12 cellular contexts compared by ENCODE assay signal in genomic region chr10:16386855-16387254, GRCh38.
"Had no signal": no experiment of that assay in that cellular context is flagged by ENCODE, and none has a peak within 500 bp of the region (broad histone marks: within the 10 kb centered on the region; RNA-seq: fewer than 3 reads in every experiment).

No MANE protein-coding gene starts in this region.

- H3K4me3 Mint-ChIP-seq: activated CD4-positive, alpha-beta T cell treated with anti-CD3 and anti-CD28 coated beads, Interleukin-2, amount 10 ng/mL, durations not matched to agents 7 days and 5 days; activated naive CD4-positive, alpha-beta T cell treated with anti-CD3 and anti-CD28 coated beads, Interleukin-2, amount 10 ng/mL, durations not matched to agents 7 days and 5 days; neural crest cell; stimulated activated naive CD8-positive, alpha-beta T cell treated with anti-CD3 and anti-CD28 coated beads, Interleukin-15, Interleukin-2, amounts not matched to agents 100 ng/mL and 50 ng/mL, for 24 hours had no signal

- H3K27ac Mint-ChIP-seq: activated CD4-positive, alpha-beta T cell treated with anti-CD3 and anti-CD28 coated beads, Interleukin-2, amount 10 ng/mL, durations not matched to agents 7 days and 5 days; activated naive CD4-positive, alpha-beta T cell treated with anti-CD3 and anti-CD28 coated beads, Interleukin-2, amount 10 ng/mL, durations not matched to agents 7 days and 5 days; activated T-helper 2 cell treated with anti-CD3 and anti-CD28 coated beads, Interferon-gamma antibody, Interleukin-2, Interleukin-4, amounts not matched to agents 10 μg/mL and 5 μg/mL and 100 μg/mL, durations not matched to agents 14 hours and 24 hours and 36 hours; stimulated activated naive CD8-positive, alpha-beta T cell treated with anti-CD3 and anti-CD28 coated beads, Interleukin-15, Interleukin-2, amounts not matched to agents 100 ng/mL and 50 ng/mL, for 24 hours had no signal

- H3K36me3 Mint-ChIP-seq: activated naive CD4-positive, alpha-beta T cell treated with anti-CD3 and anti-CD28 coated beads, Interleukin-2, amount 10 ng/mL, durations not matched to agents 7 days and 5 days had no signal

- H3K27me3 Mint-ChIP-seq: activated naive CD4-positive, alpha-beta T cell treated with anti-CD3 and anti-CD28 coated beads, Interleukin-2, amount 10 ng/mL, durations not matched to agents 7 days and 5 days had no signal

- H3K9me3 Mint-ChIP-seq: activated CD4-positive, alpha-beta T cell treated with anti-CD3 and anti-CD28 coated beads, Interleukin-2, amount 10 ng/mL, durations not matched to agents 7 days and 5 days; activated naive CD4-positive, alpha-beta T cell treated with anti-CD3 and anti-CD28 coated beads, Interleukin-2, amount 10 ng/mL, durations not matched to agents 7 days and 5 days; activated T-helper 2 cell treated with anti-CD3 and anti-CD28 coated beads, Interferon-gamma antibody, Interleukin-2, Interleukin-4, amounts not matched to agents 10 μg/mL and 5 μg/mL and 100 μg/mL, durations not matched to agents 14 hours and 24 hours and 36 hours; neural crest cell; stimulated activated naive CD8-positive, alpha-beta T cell treated with anti-CD3 and anti-CD28 coated beads, Interleukin-15, Interleukin-2, amounts not matched to agents 100 ng/mL and 50 ng/mL, for 24 hours had no signal

- DNase-seq: activated CD4-positive, alpha-beta T cell treated with anti-CD3 and anti-CD28 coated beads, Interleukin-2, amount 10 ng/mL, durations not matched to agents 7 days and 5 days; activated CD4-positive, CD25-positive, alpha-beta regulatory T cell; activated naive CD4-positive, alpha-beta T cell treated with anti-CD3 and anti-CD28 coated beads, Interleukin-2, amount 10 ng/mL, durations not matched to agents 7 days and 5 days; activated T-cell treated with anti-CD3 and anti-CD28 coated beads for 4 hours; foreskin melanocyte; head of caudate nucleus; ovary; stimulated activated CD4-positive, alpha-beta T cell treated with anti-CD3 and anti-CD28 coated beads, Interleukin-12 subunit alpha, Interleukin-12 subunit beta, amount 100 ng/mL, for 4 hours; stimulated activated CD8-positive, alpha-beta memory T cell treated with anti-CD3 and anti-CD28 coated beads, Interleukin-4, amount 100 ng/mL, for 48 hours had no signal

- H3K4me1 Mint-ChIP-seq: activated CD4-positive, alpha-beta T cell treated with anti-CD3 and anti-CD28 coated beads, Interleukin-2, amount 10 ng/mL, durations not matched to agents 7 days and 5 days; activated naive CD4-positive, alpha-beta T cell treated with anti-CD3 and anti-CD28 coated beads, Interleukin-2, amount 10 ng/mL, durations not matched to agents 7 days and 5 days; neural crest cell had no signal
